ENCODE assay signal across 10 cellular contexts in the genomic region with DNA sequence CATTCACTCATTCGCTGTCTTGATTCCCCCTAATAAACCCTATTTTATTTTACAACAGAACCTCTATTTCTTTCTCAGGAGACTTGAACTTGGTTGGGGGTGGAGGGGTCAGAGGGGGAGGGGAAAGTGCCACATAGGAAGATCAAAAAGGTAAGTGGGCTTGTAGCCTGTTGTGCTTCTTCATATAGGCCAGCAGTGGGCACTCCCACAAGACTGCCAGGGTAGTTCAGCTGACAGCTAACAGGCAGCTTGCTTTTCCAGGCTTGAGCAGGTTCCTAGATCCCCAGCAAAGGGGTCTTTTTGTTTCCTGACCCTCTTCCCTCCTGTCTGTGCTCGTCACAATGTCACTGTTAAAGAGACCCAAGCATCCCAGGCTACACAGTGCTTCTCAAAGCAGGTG. TPM values are rescaled to one million over a fixed set of nuclear protein-coding genes. Genes with fewer than 3 reads are reported as not detected.
DNase-seq lines count a peak whose midpoint lies in the region; FAIRE-seq and TF ChIP-seq lines count a peak whose summit lies in the region.
"Had no signal": no experiment of that assay in that cellular context is flagged by ENCODE, and none has a peak within 500 bp of the region (broad histone marks: within the 10 kb centered on the region; RNA-seq: fewer than 3 reads in every experiment).

No MANE protein-coding gene starts in this region.

- H2BK12ac ChIP-seq in neuronal stem cell (ENCODE audit: low read length) = no peak overlapping the region

- no peaks in the 10 kb centered on the region for H3K27me3 ChIP-seq in bronchial epithelial cell (ENCODE audit: control insufficient read depth, insufficient read depth, low read length)
- H3K27me3 ChIP-seq in neuronal stem cell (ENCODE audit: control insufficient read depth in 3 of 3, insufficient read depth in 3 of 3, low read depth in 1 of 3, low read length in 3 of 3) = no peaks in the 10 kb centered on the region

- no peak overlapping the region for H3K27ac ChIP-seq in neuronal stem cell (replicated peaks; ENCODE audit: low read length)

- no peak overlapping the region for H3K14ac ChIP-seq in neuronal stem cell (ENCODE audit: low read length)

- no peak overlapping the region for H3K9ac ChIP-seq in neuronal stem cell (ENCODE audit: low read depth, low read length, poor library complexity)

- no peak overlapping the region for H3K4ac ChIP-seq in neuronal stem cell (ENCODE audit: low read length)

- peaks cover 7 to 15% of the 10 kb centered on the region in 2 donors for H3K4me1 ChIP-seq in neuronal stem cell (ENCODE audit: control insufficient read depth in 2 of 2, insufficient read depth in 1 of 2, low read depth in 1 of 2, low read length in 2 of 2)

- no peak overlapping the region for H3K18ac ChIP-seq in neuronal stem cell (ENCODE audit: low read length)

- peak overlapping the region; percentile 22 for H2BK15ac ChIP-seq in neuronal stem cell (ENCODE audit: low read length)

- no peak overlapping the region for H2AK5ac ChIP-seq in neuronal stem cell (ENCODE audit: low read depth, low read length)

- H2AFZ ChIP-seq in neuronal stem cell (ENCODE audit: low read length) = no peak overlapping the region

- no CpG with 5 or more reads among the region's 2 CpGs for WGBS in neuronal stem cell (ENCODE audit: extremely low coverage in 2 of 2, insufficient read length in 2 of 2, insufficient replicate concordance in 1 of 2), 2 donors

- H3K4me3 ChIP-seq in bronchial epithelial cell (ENCODE audit: low read depth, low read length) (no peak overlapping the region), neuronal stem cell (ENCODE audit: low read length in 2 of 2) (no peak overlapping the region)

- no peak for FAIRE-seq in bronchial epithelial cell (lab: Jason Lieb, UNC)
- FAIRE-seq: kidney had no signal

- no peaks in the 10 kb centered on the region for H3K79me1 ChIP-seq in neuronal stem cell (ENCODE audit: low read depth, low read length)

- H3K36me3 ChIP-seq in bronchial epithelial cell (ENCODE audit: control insufficient read depth, insufficient read depth, low read length) (no peaks in the 10 kb centered on the region), neuronal stem cell (replicated peaks in 1 of 2; ENCODE audit: control insufficient read depth in 2 of 2, insufficient read depth in 2 of 2, low read length in 2 of 2) (no peaks in the 10 kb centered on the region)

- no peak overlapping the region for H2BK120ac ChIP-seq in neuronal stem cell (ENCODE audit: low read depth, low read length)

- H2BK5ac ChIP-seq in neuronal stem cell (ENCODE audit: low read length) = no peak overlapping the region

- DNase-seq in NCI-H2227 (lab: John Stamatoyannopoulos, UW; ENCODE audit: unreplicated experiment) (peak; percentile 13), NCI-H2227 treated with DMSO at 0.1 percent for 48 hours (lab: John Stamatoyannopoulos, UW) (no peak), bronchial epithelial cell (ENCODE audit: low read depth) (no peak), neuronal stem cell (ENCODE audit: low spot score) (no peak), cortex of kidney (lab: John Stamatoyannopoulos, UW) (no peak), CD1c-positive myeloid dendritic cell (ENCODE audit: extremely low spot score) (no peak), NCI-H146 treated with DMSO at 0.1 percent for 48 hours (lab: John Stamatoyannopoulos, UW; ENCODE audit: unreplicated experiment) (no peak)
- DNase-seq: activated B cell treated with CpG ODN at 0.5 μM for 24 hours, kidney had no signal

- no peak overlapping the region for H3K23ac ChIP-seq in neuronal stem cell (ENCODE audit: low read depth, low read length, poor library complexity)

- no peak overlapping the region for H4K8ac ChIP-seq in neuronal stem cell (ENCODE audit: low read depth, low read length)

- TF ChIP-seq CTCF in LNCAP (IDR thresholded peaks at IDR 0.05) = 0 out of 2 replicates have a peak, but pooled peaks have one; percentile 19
- peak; percentile 39 for TF ChIP-seq CTCF in bronchial epithelial cell (IDR thresholded peaks at IDR 0.05; ENCODE audit: insufficient read depth, low read length, severe bottlenecking)

- no peaks in the 10 kb centered on the region for H3K9me3 ChIP-seq in neuronal stem cell (replicated peaks in 1 of 2; ENCODE audit: control insufficient read depth in 2 of 2, insufficient read depth in 1 of 2, low read depth in 1 of 2, low read length in 2 of 2)

- no peak overlapping the region for H4K91ac ChIP-seq in neuronal stem cell (ENCODE audit: low read depth, low read length, poor library complexity)

- no peak overlapping the region for H3K4me2 ChIP-seq in neuronal stem cell (ENCODE audit: insufficient read depth, low read length, poor library complexity, severe bottlenecking)

RNA-seq across cellular contexts. Expression of a gene that starts 0.8 kb away (rescaled TPM):
- not detected in 2 replicates for total RNA-seq in bronchial epithelial cell
- polyA plus RNA-seq in neuronal stem cell (2013, experiment 1 of 2) = 0.07 TPM
- polyA plus RNA-seq in neuronal stem cell (2013, experiment 2 of 2) = 0.04 TPM
- total RNA-seq: activated B cell treated with CpG ODN at 0.5 μM for 24 hours, kidney had no signal

RNA-seq across cellular contexts. Expression of a gene that starts 38.6 kb away (rescaled TPM):
- 1.8 and 2.3 TPM in 2 replicates for total RNA-seq in bronchial epithelial cell
- polyA plus RNA-seq in neuronal stem cell (2013, experiment 1 of 2) = 97.9 TPM
- 102 TPM for polyA plus RNA-seq in neuronal stem cell (2013, experiment 2 of 2)
